Comparison of ENCODE assay signal across 8 cellular contexts in the genomic region with DNA sequence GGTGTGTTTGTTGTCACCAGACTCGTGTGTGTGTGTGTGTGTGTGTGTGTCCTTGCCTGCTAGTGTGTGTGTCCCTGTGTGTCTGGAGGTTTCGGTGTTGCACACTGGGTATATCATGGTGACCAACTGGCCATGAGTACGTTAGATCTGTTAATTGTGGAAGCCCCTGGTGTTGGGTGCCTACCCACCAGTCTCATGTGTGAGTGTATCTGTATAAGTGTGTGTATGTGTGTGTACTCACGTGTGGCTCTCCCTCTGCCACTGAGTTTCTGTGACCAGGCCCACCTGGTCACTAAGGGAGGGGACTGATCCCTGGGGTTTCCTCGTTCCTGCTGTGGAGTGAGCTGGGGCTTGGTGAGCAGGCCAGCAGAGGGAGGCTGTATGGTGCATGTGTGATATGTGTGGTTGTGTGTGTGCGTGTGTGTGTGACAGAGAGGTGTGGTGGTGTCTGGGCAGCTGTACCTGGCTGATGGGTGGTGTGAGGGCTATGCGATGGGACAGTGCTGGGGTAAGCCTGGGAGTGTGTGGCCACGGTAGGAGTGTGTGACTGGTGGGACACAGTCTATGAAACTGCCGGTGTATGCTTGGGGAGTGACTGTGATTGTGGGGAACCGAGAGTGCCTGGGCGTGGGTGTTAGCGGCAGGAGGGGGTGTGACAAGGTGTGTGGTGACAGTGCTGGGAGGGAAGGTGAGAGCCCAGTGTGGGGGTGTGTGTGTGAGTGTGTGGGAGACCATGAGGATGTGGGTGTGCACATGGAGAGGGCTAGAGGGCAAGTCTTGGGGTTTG. TPM values are rescaled to one million over a fixed set of nuclear protein-coding genes. Genes with fewer than 3 reads are reported as not detected.
DNase-seq lines count a peak whose midpoint lies in the region; ATAC-seq and TF ChIP-seq lines count a peak whose summit lies in the region.

No MANE protein-coding gene starts in this region.

- H3K4me3 Mint-ChIP-seq in activated CD4-positive, alpha-beta memory T cell treated with anti-CD3 and anti-CD28 coated beads, Interleukin-2, amount 10 ng/mL, durations not matched to agents 7 days and 5 days, result peak overlapping the region; percentile 86

- no peaks in the 10 kb centered on the region for H3K36me3 ChIP-seq in skeletal muscle tissue (ENCODE audit: control insufficient read depth in 3 of 3, insufficient read depth in 3 of 3, low read length in 3 of 3)
- H3K36me3 ChIP-seq in MG63, result no peaks in the 10 kb centered on the region

- H3K27ac ChIP-seq in skeletal muscle tissue (ENCODE audit: low read depth, low read length), result no peak overlapping the region

- H3K9me3 ChIP-seq in skeletal muscle tissue (ENCODE audit: control insufficient read depth in 3 of 3, low read length in 3 of 3) (no peaks in the 10 kb centered on the region), MG63 (no peaks in the 10 kb centered on the region)

- H3K27me3 Mint-ChIP-seq in activated CD4-positive, alpha-beta memory T cell treated with anti-CD3 and anti-CD28 coated beads, Interleukin-2, amount 10 ng/mL, durations not matched to agents 7 days and 5 days, result peaks cover 13% of the 10 kb centered on the region

- peak; percentile 35 for ATAC-seq in HG02678 (IDR thresholded peaks at IDR 0.05; ENCODE audit: unreplicated experiment)
- ATAC-seq in HG03045 (IDR thresholded peaks at IDR 0.05; ENCODE audit: unreplicated experiment), result no peak

- TF ChIP-seq CTCF in epithelial cell of proximal tubule (conservative IDR thresholded peaks at IDR 0.05; ENCODE audit: low read depth, low read length), result peak; percentile 5

- peak overlapping the region; percentile 89 for H3K4me3 ChIP-seq in epithelial cell of proximal tubule (ENCODE audit: low read depth, low read length)
- H3K4me3 ChIP-seq in skeletal muscle tissue (ENCODE audit: low read length in 3 of 3), result peak overlapping the region; percentile 49 to 76 (median 63)
- H3K4me3 ChIP-seq in MG63, result no peak overlapping the region; the same call in 1 of the 2 replicates

- POLR2A ChIA-PET in activated CD4-positive, alpha-beta memory T cell treated with anti-CD3 and anti-CD28 coated beads, Interleukin-2, amount 10 ng/mL, durations not matched to agents 7 days and 5 days (lab: Charles Lee), result interaction anchor here (0.7 to 1.8 kb wide), 5 partner anchors 10 to 1963 kb away, joined by 3 to 5 read pairs (median 3); no protein-coding TSS in a partner anchor

- peak; percentile 6 for DNase-seq in COLO668 (lab: John Stamatoyannopoulos, UW; ENCODE audit: unreplicated experiment)
- peak; percentile 67 for DNase-seq in activated CD4-positive, alpha-beta memory T cell treated with anti-CD3 and anti-CD28 coated beads, Interleukin-2, amount 10 ng/mL, durations not matched to agents 7 days and 5 days
- DNase-seq in epithelial cell of proximal tubule (ENCODE audit: low read depth), result no peak
- no peak for DNase-seq in MG63
- DNase-seq in NCI-H1694 treated with DMSO at 0.1 percent for 48 hours (lab: John Stamatoyannopoulos, UW), result no peak

- H3K27me3 ChIP-seq in skeletal muscle tissue (ENCODE audit: control insufficient read depth in 3 of 3, insufficient read depth in 3 of 3, low read length in 3 of 3) (no peaks in the 10 kb centered on the region), MG63 (no peaks in the 10 kb centered on the region)

- H3K4me1 Mint-ChIP-seq in activated CD4-positive, alpha-beta memory T cell treated with anti-CD3 and anti-CD28 coated beads, Interleukin-2, amount 10 ng/mL, durations not matched to agents 7 days and 5 days, result peaks cover 31% of the 10 kb centered on the region

- no peaks in the 10 kb centered on the region for H3K9me3 Mint-ChIP-seq in activated CD4-positive, alpha-beta memory T cell treated with anti-CD3 and anti-CD28 coated beads, Interleukin-2, amount 10 ng/mL, durations not matched to agents 7 days and 5 days

- H3K4me1 ChIP-seq in skeletal muscle tissue (ENCODE audit: control insufficient read depth in 3 of 3, insufficient read depth in 3 of 3, low read length in 3 of 3), result peaks cover 32 to 51% (median 37%) of the 10 kb centered on the region in 3 donors

- H3K9ac ChIP-seq in skeletal muscle tissue (ENCODE audit: low read depth in 1 of 3, low read length in 3 of 3), result peak overlapping the region; percentile 2 to 50 (median 33)

- CTCF ChIA-PET in activated CD4-positive, alpha-beta memory T cell treated with anti-CD3 and anti-CD28 coated beads, Interleukin-2, amount 10 ng/mL, durations not matched to agents 7 days and 5 days (lab: Charles Lee), result interaction anchor here (1.0 to 2.8 kb wide), 4 partner anchors 28 to 53 kb away, joined by 4 to 16 read pairs (median 4); no protein-coding TSS in a partner anchor

- peak overlapping the region; percentile 58 for H3K27ac Mint-ChIP-seq in activated CD4-positive, alpha-beta memory T cell treated with anti-CD3 and anti-CD28 coated beads, Interleukin-2, amount 10 ng/mL, durations not matched to agents 7 days and 5 days

- H3K36me3 Mint-ChIP-seq in activated CD4-positive, alpha-beta memory T cell treated with anti-CD3 and anti-CD28 coated beads, Interleukin-2, amount 10 ng/mL, durations not matched to agents 7 days and 5 days (ENCODE audit: low read depth), result peaks cover 3% of the 10 kb centered on the region

RNA-seq across cellular contexts. Expression of a gene that starts 1.9 kb away (rescaled TPM):
- total RNA-seq in activated CD4-positive, alpha-beta memory T cell treated with anti-CD3 and anti-CD28 coated beads, Interleukin-2, amount 10 ng/mL, durations not matched to agents 7 days and 5 days, result 10 to 100 TPM; 23.4 to 24.8 TPM
- 4.0 and 9.3 TPM in 2 replicates for total RNA-seq in epithelial cell of proximal tubule
- total RNA-seq in skeletal muscle tissue, result 3.7 TPM
- 3.2 and 6.8 TPM in 2 replicates for total RNA-seq in MG63 (2014; rRNA removed; shearing (Covaris generic); ENCODE audit: low replicate concordance)

RNA-seq across cellular contexts. Expression of a gene that starts 32.6 kb away (rescaled TPM):
- 10 to 100 TPM; 26.4 to 27.6 TPM for total RNA-seq in activated CD4-positive, alpha-beta memory T cell treated with anti-CD3 and anti-CD28 coated beads, Interleukin-2, amount 10 ng/mL, durations not matched to agents 7 days and 5 days
- total RNA-seq in epithelial cell of proximal tubule (25.1 and 29.2 TPM in 2 replicates), skeletal muscle tissue (8.4 TPM)
- total RNA-seq in MG63 (2014; rRNA removed; shearing (Covaris generic); ENCODE audit: low replicate concordance), result 3.9 and 17.4 TPM in 2 replicates

Comparison
In these comparisons a context has a peak if more than half of its experiments do, and no peak if none do; other contexts are left out.
1. DNase-seq: peak in COLO668 (single experiment) and activated CD4-positive, alpha-beta memory T cell treated with anti-CD3 and anti-CD28 coated beads, Interleukin-2, amount 10 ng/mL, durations not matched to agents 7 days and 5 days (single experiment); none in epithelial cell of proximal tubule (single experiment), MG63 (single experiment) and NCI-H1694 treated with DMSO at 0.1 percent for 48 hours (single experiment).